Comparison of ENCODE assay signal across 10 cellular contexts in genomic region chr17:57900991-57901743, GRCh38. TPM values are rescaled to one million over a fixed set of nuclear protein-coding genes. Genes with fewer than 3 reads are reported as not detected.
DNase-seq lines count a peak whose midpoint lies in the region; ATAC-seq and TF ChIP-seq lines count a peak whose summit lies in the region.
"Had no signal": no experiment of that assay in that cellular context is flagged by ENCODE, and none has a peak within 500 bp of the region (broad histone marks: within the 10 kb centered on the region; RNA-seq: fewer than 3 reads in every experiment).

No MANE protein-coding gene starts in this region.

- H3K27ac ChIP-seq in stomach: peak overlapping the region; percentile 86 to 94 (median 91)

- no peaks in the 10 kb centered on the region for H3K9me3 ChIP-seq in stomach

- no peak for TF ChIP-seq POLR2A in stomach (IDR thresholded peaks at IDR 0.05)

- WGBS in stomach, 5 donors: 32 to 59% (median 50%) methylated on average over 6 of the region's 6 CpGs

- intact Hi-C loops in stomach (cut with DNase I; ENCODE audit: low total_unique reads): no loop called here

- DNase-seq in LoVo (ENCODE audit: low spot score) (peak; percentile 34), NCI-H748 treated with DMSO at 0.1 percent for 48 hours (lab: John Stamatoyannopoulos, UW) (peak; percentile 98), stomach (peak; percentile 75), HEK293T (ENCODE audit: extremely low spot score) (no peak), NOMO-1 (lab: John Stamatoyannopoulos, UW; ENCODE audit: unreplicated experiment in 2 of 2) (no peak), HuH-7 (ENCODE audit: low spot score) (no peak)
- DNase-seq: small intestine, T-helper 2 cell had no signal

- H3K27me3 ChIP-seq in stomach: no peaks in the 10 kb centered on the region

- no peaks in the 10 kb centered on the region for H3K36me3 ChIP-seq in stomach

- no peak for TF ChIP-seq CTCF in stomach (IDR thresholded peaks at IDR 0.05)

- CTCF ChIA-PET in HEK293T (lab: Yijun Ruan, JAX): interaction anchor here (0.7 kb wide), 1 partner anchor 88 kb away, joined by 3 read pairs; no protein-coding TSS in a partner anchor

- H3K4me1 ChIP-seq in stomach: peaks cover 78 to 93% (median 87%) of the 10 kb centered on the region in 4 donors

- no peak overlapping the region for H3K4me3 ChIP-seq in stomach

- peak; percentile 70 for ATAC-seq in esophagus mucosa
- ATAC-seq in HG02623 (IDR thresholded peaks at IDR 0.05; ENCODE audit: unreplicated experiment): no peak

- no peak for TF ChIP-seq EP300 in stomach (IDR thresholded peaks at IDR 0.05)

- POLR2A ChIA-PET in HEK293T (lab: Yijun Ruan, JAX): no interaction called here

TF ChIP-seq in HEK293T, 16 proteins besides CTCF, POLR2A, EP300 and RAD21:
- TF ChIP-seq HDGF (IDR thresholded peaks at IDR 0.05; ENCODE audit: borderline replicate concordance) (no peak), FOXM1 (IDR thresholded peaks at IDR 0.05; ENCODE audit: borderline replicate concordance) (no peak), NFRKB (IDR thresholded peaks at IDR 0.05) (no peak)

RNA-seq across cellular contexts. Expression of gene MRPS23, which starts 51.3 kb away (rescaled TPM):
- 29.4 TPM for total RNA-seq in esophagus mucosa
- total RNA-seq in stomach: 10 to 100 TPM in 4 of 5 donors, not detected in 1; 12.6 to 26.8 (median 16.8) TPM
- polyA plus RNA-seq in stomach: 10 to 100 TPM; 25.1 to 43.3 (median 34.2) TPM

RNA-seq across cellular contexts. Expression of gene CUEDC1, which starts 54.0 kb away (rescaled TPM):
- total RNA-seq in esophagus mucosa (23.8 TPM), stomach (100 to 1,000 TPM in 1 of 5 donors, 10 to 100 TPM in 4; 10.5 to 111 (median 23.6) TPM)
- polyA plus RNA-seq in stomach: 10 to 100 TPM; 16.5 to 30.1 (median 19.8) TPM

Comparison
In these comparisons a context has a peak if more than half of its experiments do, and no peak if none do; other contexts are left out.
1. DNase-seq: peak in LoVo (single experiment), NCI-H748 treated with DMSO at 0.1 percent for 48 hours (single experiment) and stomach (single experiment); none in HEK293T (single experiment), NOMO-1 (0 of 2) and HuH-7 (single experiment).